ENCODE assay signal across 11 cellular contexts in genomic region chr7:115410972-115411686, GRCh38.
DNase-seq lines count a peak whose midpoint lies in the region; ATAC-seq lines count a peak whose summit lies in the region.
"Had no signal": no experiment of that assay in that cellular context is flagged by ENCODE, and none has a peak within 500 bp of the region (broad histone marks: within the 10 kb centered on the region; RNA-seq: fewer than 3 reads in every experiment).

No MANE protein-coding gene starts in this region.

- peaks cover 0 to 6% (median 4%) of the 10 kb centered on the region in 7 donors for H3K9me3 Mint-ChIP-seq in naive B cell
- H3K9me3 Mint-ChIP-seq in activated CD4-positive, alpha-beta memory T cell treated with anti-CD3 and anti-CD28 coated beads, Interleukin-2, amount 10 ng/mL, durations not matched to agents 7 days and 5 days, result no peaks in the 10 kb centered on the region
- peaks cover 2% of the 10 kb centered on the region for H3K9me3 Mint-ChIP-seq in activated T-cell treated with anti-CD3 and anti-CD28 coated beads, Interleukin-2, amount 50 U/mL, for 24 hours
- H3K9me3 Mint-ChIP-seq in activated CD4-positive, alpha-beta T cell treated with anti-CD3 and anti-CD28 coated beads, Interleukin-2, amount 10 ng/mL, durations not matched to agents 7 days and 5 days, result no peaks in the 10 kb centered on the region

- no peaks in the 10 kb centered on the region for H3K36me3 ChIP-seq in Karpas-422 (ENCODE audit: insufficient read depth, low read length)
- H3K36me3 ChIP-seq: transverse colon had no signal

- no peak overlapping the region for H3K27ac ChIP-seq in Karpas-422 (ENCODE audit: low read length)
- H3K27ac ChIP-seq: transverse colon had no signal

- peaks cover 6% of the 10 kb centered on the region for H3K4me1 ChIP-seq in Karpas-422 (ENCODE audit: low read length)

- DNase-seq in Karpas-422 (peak; percentile 46), naive B cell (peak; percentile 69), DMS 273 treated with DMSO at 0.1 percent for 48 hours (lab: John Stamatoyannopoulos, UW) (no peak)
- no peak for DNase-seq in activated CD4-positive, alpha-beta memory T cell treated with anti-CD3 and anti-CD28 coated beads, Interleukin-2, amount 10 ng/mL, durations not matched to agents 7 days and 5 days
- no peak for DNase-seq in activated T-cell treated with anti-CD3 and anti-CD28 coated beads, Interleukin-2, amount 50 U/mL, for 24 hours
- DNase-seq in activated CD4-positive, alpha-beta T cell treated with anti-CD3 and anti-CD28 coated beads, Interleukin-2, amount 10 ng/mL, durations not matched to agents 7 days and 5 days, result no peak
- DNase-seq: central memory CD4-positive, alpha-beta T cell; NCI-H1105 treated with DMSO at 0.1 percent for 48 hours; transverse colon had no signal

- H3K36me3 Mint-ChIP-seq in naive B cell, result peaks cover 0 to 4% of the 10 kb centered on the region in 2 donors
- H3K36me3 Mint-ChIP-seq in activated CD4-positive, alpha-beta memory T cell treated with anti-CD3 and anti-CD28 coated beads, Interleukin-2, amount 10 ng/mL, durations not matched to agents 7 days and 5 days (ENCODE audit: low read depth), result no peaks in the 10 kb centered on the region
- H3K36me3 Mint-ChIP-seq in activated T-cell treated with anti-CD3 and anti-CD28 coated beads, Interleukin-2, amount 50 U/mL, for 24 hours (ENCODE audit: low read depth), result no peaks in the 10 kb centered on the region
- H3K36me3 Mint-ChIP-seq in activated CD4-positive, alpha-beta T cell treated with anti-CD3 and anti-CD28 coated beads, Interleukin-2, amount 10 ng/mL, durations not matched to agents 7 days and 5 days (ENCODE audit: low read depth), result no peaks in the 10 kb centered on the region

- peak overlapping the region; percentile 79 to 97 (median 89) for H3K27ac Mint-ChIP-seq in naive B cell
- no peak overlapping the region for H3K27ac Mint-ChIP-seq in activated CD4-positive, alpha-beta memory T cell treated with anti-CD3 and anti-CD28 coated beads, Interleukin-2, amount 10 ng/mL, durations not matched to agents 7 days and 5 days
- H3K27ac Mint-ChIP-seq in activated T-cell treated with anti-CD3 and anti-CD28 coated beads, Interleukin-2, amount 50 U/mL, for 24 hours, result no peak overlapping the region
- H3K27ac Mint-ChIP-seq in activated CD4-positive, alpha-beta T cell treated with anti-CD3 and anti-CD28 coated beads, Interleukin-2, amount 10 ng/mL, durations not matched to agents 7 days and 5 days, result no peak overlapping the region

- no peaks in the 10 kb centered on the region for H3K27me3 ChIP-seq in Karpas-422 (ENCODE audit: low read length)
- H3K27me3 ChIP-seq: transverse colon had no signal

- ATAC-seq in GM18909 (IDR thresholded peaks at IDR 0.05; ENCODE audit: poor library complexity, unreplicated experiment), result peak; percentile 95
- ATAC-seq in HG02759 (IDR thresholded peaks at IDR 0.05; ENCODE audit: unreplicated experiment), result peak; percentile 93
- peak; percentile 98 for ATAC-seq in naive B cell (ENCODE audit: low read depth in 2 of 2)

- no peaks in the 10 kb centered on the region for H3K27me3 Mint-ChIP-seq in naive B cell
- no peaks in the 10 kb centered on the region for H3K27me3 Mint-ChIP-seq in activated CD4-positive, alpha-beta memory T cell treated with anti-CD3 and anti-CD28 coated beads, Interleukin-2, amount 10 ng/mL, durations not matched to agents 7 days and 5 days
- H3K27me3 Mint-ChIP-seq in activated T-cell treated with anti-CD3 and anti-CD28 coated beads, Interleukin-2, amount 50 U/mL, for 24 hours, result peaks cover 3% of the 10 kb centered on the region
- no peaks in the 10 kb centered on the region for H3K27me3 Mint-ChIP-seq in activated CD4-positive, alpha-beta T cell treated with anti-CD3 and anti-CD28 coated beads, Interleukin-2, amount 10 ng/mL, durations not matched to agents 7 days and 5 days

- no peak overlapping the region for H3K4me2 ChIP-seq in Karpas-422 (ENCODE audit: low read depth, low read length, poor library complexity, severe bottlenecking)

- H3K4me3 ChIP-seq in Karpas-422 (ENCODE audit: low read length), result no peak overlapping the region
- H3K4me3 ChIP-seq: transverse colon had no signal

- no peak overlapping the region for H3K9ac ChIP-seq in Karpas-422 (ENCODE audit: low read length)

- CTCF ChIA-PET in activated CD4-positive, alpha-beta memory T cell treated with anti-CD3 and anti-CD28 coated beads, Interleukin-2, amount 10 ng/mL, durations not matched to agents 7 days and 5 days (lab: Charles Lee), result no interaction called here
- CTCF ChIA-PET in activated CD4-positive, alpha-beta T cell treated with anti-CD3 and anti-CD28 coated beads, Interleukin-2, amount 10 ng/mL, durations not matched to agents 7 days and 5 days (lab: Charles Lee), result interaction anchor here (0.7 kb wide), 1 partner anchor 273 kb away, joined by 3 read pairs; no protein-coding TSS in a partner anchor

- H3K4me3 Mint-ChIP-seq in naive B cell, result peak overlapping the region; percentile 2 to 83 (median 76)
- H3K4me3 Mint-ChIP-seq in activated CD4-positive, alpha-beta memory T cell treated with anti-CD3 and anti-CD28 coated beads, Interleukin-2, amount 10 ng/mL, durations not matched to agents 7 days and 5 days, result no peak overlapping the region
- H3K4me3 Mint-ChIP-seq in activated T-cell treated with anti-CD3 and anti-CD28 coated beads, Interleukin-2, amount 50 U/mL, for 24 hours, result no peak overlapping the region
- no peak overlapping the region for H3K4me3 Mint-ChIP-seq in activated CD4-positive, alpha-beta T cell treated with anti-CD3 and anti-CD28 coated beads, Interleukin-2, amount 10 ng/mL, durations not matched to agents 7 days and 5 days

- POLR2A ChIA-PET in activated CD4-positive, alpha-beta memory T cell treated with anti-CD3 and anti-CD28 coated beads, Interleukin-2, amount 10 ng/mL, durations not matched to agents 7 days and 5 days (lab: Charles Lee), result no interaction called here
- POLR2A ChIA-PET in activated CD4-positive, alpha-beta T cell treated with anti-CD3 and anti-CD28 coated beads, Interleukin-2, amount 10 ng/mL, durations not matched to agents 7 days and 5 days (lab: Charles Lee), result no interaction called here

- H3K9me2 ChIP-seq in Karpas-422 (replicated peaks; ENCODE audit: insufficient read depth, low read length), result no peaks in the 10 kb centered on the region

- peaks cover 14% of the 10 kb centered on the region for H3K9me3 ChIP-seq in Karpas-422 (ENCODE audit: low read length)
- H3K9me3 ChIP-seq: transverse colon had no signal

- peaks cover 13 to 27% (median 24%) of the 10 kb centered on the region in 3 donors for H3K4me1 Mint-ChIP-seq in naive B cell
- peaks cover 8% of the 10 kb centered on the region for H3K4me1 Mint-ChIP-seq in activated CD4-positive, alpha-beta memory T cell treated with anti-CD3 and anti-CD28 coated beads, Interleukin-2, amount 10 ng/mL, durations not matched to agents 7 days and 5 days
- H3K4me1 Mint-ChIP-seq in activated T-cell treated with anti-CD3 and anti-CD28 coated beads, Interleukin-2, amount 50 U/mL, for 24 hours (ENCODE audit: low read depth), result peaks cover 8% of the 10 kb centered on the region
- no peaks in the 10 kb centered on the region for H3K4me1 Mint-ChIP-seq in activated CD4-positive, alpha-beta T cell treated with anti-CD3 and anti-CD28 coated beads, Interleukin-2, amount 10 ng/mL, durations not matched to agents 7 days and 5 days

- H4K20me1 ChIP-seq in Karpas-422 (ENCODE audit: insufficient read depth, low read depth, low read length), result no peaks in the 10 kb centered on the region

- 0 out of 2 replicates have a peak overlapping the region, but pooled peaks have one; percentile 20 for H2AFZ ChIP-seq in Karpas-422 (ENCODE audit: low read length)

- no peaks in the 10 kb centered on the region for H3K79me2 ChIP-seq in Karpas-422 (ENCODE audit: low read length)

Comparison
In these comparisons a context has a peak if more than half of its experiments do, and no peak if none do; other contexts are left out.
1. DNase-seq: peak in Karpas-422 (single experiment) and naive B cell (single experiment); none in activated CD4-positive, alpha-beta memory T cell treated with anti-CD3 and anti-CD28 coated beads, Interleukin-2, amount 10 ng/mL, durations not matched to agents 7 days and 5 days (single experiment), activated T-cell treated with anti-CD3 and anti-CD28 coated beads, Interleukin-2, amount 50 U/mL, for 24 hours (single experiment), activated CD4-positive, alpha-beta T cell treated with anti-CD3 and anti-CD28 coated beads, Interleukin-2, amount 10 ng/mL, durations not matched to agents 7 days and 5 days (single experiment) and DMS 273 treated with DMSO at 0.1 percent for 48 hours (single experiment).
2. H3K27ac Mint-ChIP-seq: peak in naive B cell (6 of 6); none in activated CD4-positive, alpha-beta memory T cell treated with anti-CD3 and anti-CD28 coated beads, Interleukin-2, amount 10 ng/mL, durations not matched to agents 7 days and 5 days (single experiment), activated T-cell treated with anti-CD3 and anti-CD28 coated beads, Interleukin-2, amount 50 U/mL, for 24 hours (single experiment) and activated CD4-positive, alpha-beta T cell treated with anti-CD3 and anti-CD28 coated beads, Interleukin-2, amount 10 ng/mL, durations not matched to agents 7 days and 5 days (single experiment).
3. H3K4me3 Mint-ChIP-seq: peak in naive B cell (8 of 8); none in activated CD4-positive, alpha-beta memory T cell treated with anti-CD3 and anti-CD28 coated beads, Interleukin-2, amount 10 ng/mL, durations not matched to agents 7 days and 5 days (single experiment), activated T-cell treated with anti-CD3 and anti-CD28 coated beads, Interleukin-2, amount 50 U/mL, for 24 hours (single experiment) and activated CD4-positive, alpha-beta T cell treated with anti-CD3 and anti-CD28 coated beads, Interleukin-2, amount 10 ng/mL, durations not matched to agents 7 days and 5 days (single experiment).
4. Peak in every context shown above with its lines, with median percentiles within 50 percentile points of each other: ATAC-seq.